8 cellular contexts compared by ENCODE assay signal in the genomic region with DNA sequence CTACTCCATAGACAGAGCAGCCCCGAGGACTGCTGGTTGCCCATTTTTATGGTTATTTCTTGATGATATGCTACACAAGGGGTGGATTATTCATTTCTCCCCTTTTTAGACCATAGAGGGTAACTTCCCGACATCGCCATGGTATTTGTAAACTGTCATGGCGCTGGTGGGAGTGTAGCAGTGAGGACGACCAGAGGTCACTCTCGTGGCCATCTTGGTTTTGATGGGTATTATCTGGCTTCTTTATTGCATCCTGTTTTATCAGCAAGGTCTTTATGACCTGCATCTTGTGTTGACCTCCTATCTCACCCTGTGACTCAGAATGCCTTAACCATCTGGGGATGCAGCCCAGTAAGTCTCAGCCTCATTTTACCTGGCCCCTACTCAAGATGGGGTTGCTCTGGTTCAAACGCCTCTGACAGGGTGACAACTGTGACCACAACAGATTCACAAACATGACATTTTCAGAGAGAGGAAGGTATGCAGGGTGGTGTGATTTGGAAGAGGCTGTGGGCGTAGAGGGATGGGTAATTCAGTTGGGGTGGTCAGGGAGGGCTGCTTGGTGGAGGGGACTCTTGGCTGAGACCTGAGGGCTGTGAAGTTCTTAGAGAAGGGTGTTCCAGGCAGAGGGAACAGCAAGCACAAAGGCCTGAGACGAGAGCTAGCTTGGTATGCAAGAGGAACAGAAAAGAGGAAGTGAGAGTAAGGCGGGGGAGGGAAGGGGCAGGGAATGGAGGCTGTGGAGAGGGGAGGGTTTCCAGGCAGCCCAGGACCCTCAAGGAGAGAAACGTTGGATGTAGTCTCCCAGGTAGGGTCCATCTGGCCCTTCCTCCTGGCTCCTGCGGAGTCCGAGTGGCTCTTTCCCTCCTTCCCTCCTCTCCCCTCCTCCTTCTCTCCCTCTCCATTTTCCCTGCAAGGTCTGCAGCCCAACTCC. TPM values are rescaled to one million over a fixed set of nuclear protein-coding genes. Genes with fewer than 3 reads are reported as not detected.
DNase-seq lines count a peak whose midpoint lies in the region; ATAC-seq, FAIRE-seq and TF ChIP-seq lines count a peak whose summit lies in the region.

No MANE protein-coding gene starts in this region.

- TF ChIP-seq POLR2A in H1 (IDR thresholded peaks at IDR 0.05; ENCODE audit: control extremely low read depth in 1 of 2, low read depth in 2 of 2, low read length in 2 of 2) = peak in 1 of 2 experiments; percentile 42; a peak in 1 of 3 replicates

- ATAC-seq in GM21367 (IDR thresholded peaks at IDR 0.05; ENCODE audit: unreplicated experiment) = peak; percentile 43

- H3K23me2 ChIP-seq in H1 (ENCODE audit: low read depth, low read length) = no peaks in the 10 kb centered on the region; the same call in 1 of the 2 replicates

- peak overlapping the region; percentile 68 for H2BK20ac ChIP-seq in H1 (ENCODE audit: low read length)

- no peak for TF ChIP-seq RAD21 in H1 (IDR thresholded peaks at IDR 0.05 in 1 of 2, conservative IDR thresholded peaks at IDR 0.05 in 1 of 2; ENCODE audit: low read depth in 2 of 2, low read length in 2 of 2)

- peak overlapping the region; percentile 84 for H3K18ac ChIP-seq in H1 (ENCODE audit: extremely low read depth, low read length)

- no peaks in the 10 kb centered on the region for H3K9me2 ChIP-seq in Karpas-422 (replicated peaks; ENCODE audit: insufficient read depth, low read length)

- H3K4me1 ChIP-seq in ES-I3 (ENCODE audit: insufficient read depth, low read length) (peaks cover 30% of the 10 kb centered on the region), Karpas-422 (ENCODE audit: low read length) (peaks cover 24% of the 10 kb centered on the region), H1 (replicated peaks in 1 of 4; ENCODE audit: control insufficient read depth in 3 of 4, insufficient read depth in 4 of 4, low read length in 3 of 4) (peaks cover 9 to 30% (median 16%) of the 10 kb centered on the region in 4 experiments)

- no peak for FAIRE-seq in H1 (lab: Jason Lieb, UNC)

- no peaks in the 10 kb centered on the region for H4K20me1 ChIP-seq in Karpas-422 (ENCODE audit: insufficient read depth, low read depth, low read length)
- no peaks in the 10 kb centered on the region for H4K20me1 ChIP-seq in H1 (replicated peaks in 1 of 2; ENCODE audit: control insufficient read depth in 1 of 2, insufficient read depth in 2 of 2, low read length in 2 of 2)

- no peaks in the 10 kb centered on the region for H3K36me3 ChIP-seq in ES-I3 (ENCODE audit: insufficient read depth, low read length)
- H3K36me3 ChIP-seq in Karpas-422 (ENCODE audit: insufficient read depth, low read length) = no peaks in the 10 kb centered on the region
- H3K36me3 ChIP-seq in H1 (ENCODE audit: control insufficient read depth in 2 of 4, insufficient read depth in 4 of 4, low read length in 3 of 4) = no peaks in the 10 kb centered on the region; a peak in 1 of 8 replicates

- peak overlapping the region; percentile 54; the same call in 1 of the 2 replicates for H2BK15ac ChIP-seq in H1 (ENCODE audit: low read length)

- WGBS in H1 (ENCODE audit: extremely low coverage in 1 of 2, insufficient coverage in 1 of 2, insufficient read length in 1 of 2, insufficient replicate concordance in 2 of 2, low coverage in 1 of 2, low lambda C conversion rate in 2 of 2, missing lambda C conversion rate in 1 of 2), 2 experiments = 85% methylated on average over 12 of the region's 13 CpGs; no CpG with 5 or more reads in 1 of the 2 experiments

- H2BK5ac ChIP-seq in H1 (ENCODE audit: low read depth, low read length) = peak overlapping the region; percentile 88

- DNase-seq in Karpas-422 (peak; percentile 89), H1 (ENCODE audit: low read depth in 1 of 2, low spot score in 2 of 2) (no peak), NCI-H82 (lab: John Stamatoyannopoulos, UW) (no peak), epidermal melanocyte (ENCODE audit: insufficient read length, low spot score) (no peak), NCI-H446 treated with DMSO at 0.1 percent for 48 hours (lab: John Stamatoyannopoulos, UW) (no peak)
- DNase-seq in central memory CD4-positive, alpha-beta T cell = no peak

- H3K9me3 ChIP-seq in ES-I3 (ENCODE audit: control insufficient read depth, insufficient read depth, low read length) (no peaks in the 10 kb centered on the region), Karpas-422 (ENCODE audit: low read length) (no peaks in the 10 kb centered on the region), H1 (ENCODE audit: insufficient read depth in 2 of 2, low read depth in 1 of 2, low read length in 1 of 2) (no peaks in the 10 kb centered on the region)

- H3K79me1 ChIP-seq in H1 (ENCODE audit: low read depth, low read length) = no peaks in the 10 kb centered on the region

- no peak for TF ChIP-seq EP300 in H1 (IDR thresholded peaks at IDR 0.05; ENCODE audit: borderline replicate concordance in 1 of 2, low read depth in 2 of 2, low read length in 2 of 2)

- POLR2A ChIA-PET in H1 (lab: Charles Lee; ENCODE audit: partially characterized antibody) = interaction anchor here (1.0 to 1.7 kb wide), 7 partner anchors 9 to 305 kb away, joined by 3 to 5 read pairs (median 3); no protein-coding TSS in a partner anchor

- H3K9ac ChIP-seq in ES-I3 (ENCODE audit: low read depth, low read length) (peak overlapping the region; percentile 28; the same call in 1 of the 2 replicates), Karpas-422 (ENCODE audit: low read length) (peak overlapping the region; percentile 23), H1 (replicated peaks in 1 of 4; ENCODE audit: extremely low read depth in 1 of 4, low read depth in 3 of 4, low read length in 3 of 4) (no peak overlapping the region; a peak in 2 of 7 replicates)

- H2BK120ac ChIP-seq in H1 (replicated peaks; ENCODE audit: low read depth, low read length) = peak overlapping the region; percentile 30

- no peak overlapping the region for H3K23ac ChIP-seq in H1 (ENCODE audit: insufficient read length)

- H4K91ac ChIP-seq in H1 (replicated peaks; ENCODE audit: insufficient read length, low read length) = peak overlapping the region; percentile 92

- peak overlapping the region; percentile 74 for H4K5ac ChIP-seq in H1 (ENCODE audit: insufficient read length, low read depth, low read length)

- H3K4me2 ChIP-seq in Karpas-422 (ENCODE audit: low read depth, low read length, poor library complexity, severe bottlenecking) (peak overlapping the region; percentile 38), H1 (ENCODE audit: insufficient read depth in 1 of 2, low read depth in 2 of 2, low read length in 2 of 2) (peak overlapping the region in 1 of 2 experiments; percentile 3; a peak in 1 of 4 replicates)

- H3K27me3 ChIP-seq in Karpas-422 (ENCODE audit: low read length) = no peaks in the 10 kb centered on the region
- H3K27me3 ChIP-seq in H1 (replicated peaks in 1 of 4; ENCODE audit: control insufficient read depth in 3 of 4, extremely low read depth in 1 of 4, insufficient read depth in 3 of 4, low read length in 3 of 4) = no peaks in the 10 kb centered on the region

- peak overlapping the region; percentile 96 for H2AK5ac ChIP-seq in H1 (ENCODE audit: low read depth, low read length)

- H3K27ac ChIP-seq in Karpas-422 (ENCODE audit: low read length) (no peak overlapping the region; the same call in 1 of the 2 replicates), H1 (ENCODE audit: low read depth, low read length) (peak overlapping the region; percentile 50; the same call in 1 of the 2 replicates)

- H4K8ac ChIP-seq in H1 (ENCODE audit: extremely low read depth, insufficient read depth, low read length) = peak overlapping the region; percentile 39; the same call in 1 of the 2 replicates

- no peak for TF ChIP-seq CTCF in H1 (IDR thresholded peaks at IDR 0.05; ENCODE audit: control extremely low read depth in 1 of 3, insufficient read depth in 1 of 3, low read depth in 1 of 3, low read length in 3 of 3)

- H2BK12ac ChIP-seq in H1 (ENCODE audit: low read depth, low read length) = peak overlapping the region; percentile 97

- H3K79me2 ChIP-seq in Karpas-422 (ENCODE audit: low read length) (no peaks in the 10 kb centered on the region), H1 (ENCODE audit: control insufficient read depth in 1 of 2, insufficient read depth in 2 of 2, low read length in 2 of 2) (no peaks in the 10 kb centered on the region)

- H3K4ac ChIP-seq in H1 (replicated peaks; ENCODE audit: insufficient read length, low read depth, low read length) = peak overlapping the region; percentile 63

- peak overlapping the region; percentile 55; the same call in 1 of the 2 replicates for H2AFZ ChIP-seq in Karpas-422 (ENCODE audit: low read length)
- H2AFZ ChIP-seq in H1 (ENCODE audit: low read length) = peak overlapping the region; percentile 82

- CTCF ChIA-PET in H1 (lab: Charles Lee; ENCODE audit: partially characterized antibody) = interaction anchor here (1.5 kb wide), 1 partner anchor 51 kb away, joined by 6 read pairs; a partner anchor contains a TSS

- peak overlapping the region; percentile 63 for H3K56ac ChIP-seq in H1 (replicated peaks; ENCODE audit: insufficient read length, low read depth, low read length)

- H3K14ac ChIP-seq in H1 (ENCODE audit: insufficient read length) = no peak overlapping the region

- H3K4me3 ChIP-seq in Karpas-422 (ENCODE audit: low read length) (no peak overlapping the region), H1 (ENCODE audit: extremely low read depth in 1 of 4, insufficient read depth in 2 of 4, low read depth in 3 of 4, low read length in 4 of 4) (no peak overlapping the region)

RNA-seq across cellular contexts. Expression of a gene that starts 23.5 kb away (rescaled TPM):
- total RNA-seq in Karpas-422 (2014; rRNA removed; shearing (Covaris generic); ENCODE audit: low replicate concordance) = not detected in 2 replicates
- total RNA-seq in H1 (2021; fragmentation: NEBNext Ultra II Directional; extraction: Animal tissue kit (Norgen Biotek cat#: 25700)) = not detected in 2 replicates
- polyA plus RNA-seq in H1 (2011; rRNA removed) = 0.09 TPM in 1 of 2 replicates, not detected in the other
- polyA plus RNA-seq in H1 (2011; cell fraction: cytosol; rRNA removed) = 0.06 TPM
- polyA plus RNA-seq in H1 (2011; cell fraction: nucleus; rRNA removed) = 0.19 TPM
- polyA plus RNA-seq in H1 (2012, experiment 1 of 2) = not detected in 4 replicates
- polyA plus RNA-seq in H1 (2012, experiment 2 of 2) = not detected
- polyA plus RNA-seq in H1 (2013, experiment 1 of 2) = not detected
- polyA plus RNA-seq in H1 (2013, experiment 2 of 2) = not detected
- not detected in 2 replicates for polyA minus RNA-seq in H1 (2011; rRNA and poly(A)+ RNA removed)
- not detected for polyA minus RNA-seq in H1 (2011; cell fraction: cytosol; rRNA and poly(A)+ RNA removed)
- not detected for polyA minus RNA-seq in H1 (2011; cell fraction: nucleus; rRNA and poly(A)+ RNA removed)

RNA-seq across cellular contexts. Expression of a gene that starts 43.7 kb away (rescaled TPM):
- total RNA-seq in Karpas-422 (2014; rRNA removed; shearing (Covaris generic); ENCODE audit: low replicate concordance) = 0.63 and 1.2 TPM in 2 replicates
- total RNA-seq in H1 (2021; fragmentation: NEBNext Ultra II Directional; extraction: Animal tissue kit (Norgen Biotek cat#: 25700)) = 159 and 166 TPM in 2 replicates
- 186 and 296 TPM in 2 replicates for polyA plus RNA-seq in H1 (2011; rRNA removed)
- polyA plus RNA-seq in H1 (2011; cell fraction: cytosol; rRNA removed) = 106 TPM
- polyA plus RNA-seq in H1 (2011; cell fraction: nucleus; rRNA removed) = 204 TPM
- 145 to 238 TPM (median 230 TPM) in 4 replicates for polyA plus RNA-seq in H1 (2012, experiment 1 of 2)
- polyA plus RNA-seq in H1 (2012, experiment 2 of 2) = 175 TPM
- 208 TPM for polyA plus RNA-seq in H1 (2013, experiment 1 of 2)
- 218 TPM for polyA plus RNA-seq in H1 (2013, experiment 2 of 2)
- 87.1 and 93.1 TPM in 2 replicates for polyA minus RNA-seq in H1 (2011; rRNA and poly(A)+ RNA removed)
- 222 TPM for polyA minus RNA-seq in H1 (2011; cell fraction: cytosol; rRNA and poly(A)+ RNA removed)
- polyA minus RNA-seq in H1 (2011; cell fraction: nucleus; rRNA and poly(A)+ RNA removed) = 191 TPM

RNA-seq across cellular contexts. Expression of a gene that starts 50.5 kb away (rescaled TPM):
- total RNA-seq in Karpas-422 (2014; rRNA removed; shearing (Covaris generic); ENCODE audit: low replicate concordance) = 89.3 and 134 TPM in 2 replicates
- 99.0 and 104 TPM in 2 replicates for total RNA-seq in H1 (2021; fragmentation: NEBNext Ultra II Directional; extraction: Animal tissue kit (Norgen Biotek cat#: 25700))
- polyA plus RNA-seq in H1 (2011; rRNA removed) = 167 and 191 TPM in 2 replicates
- 117 TPM for polyA plus RNA-seq in H1 (2011; cell fraction: cytosol; rRNA removed)
- 131 TPM for polyA plus RNA-seq in H1 (2011; cell fraction: nucleus; rRNA removed)
- 113 to 185 TPM (median 177 TPM) in 4 replicates for polyA plus RNA-seq in H1 (2012, experiment 1 of 2)
- 175 TPM for polyA plus RNA-seq in H1 (2012, experiment 2 of 2)
- polyA plus RNA-seq in H1 (2013, experiment 1 of 2) = 277 TPM
- 347 TPM for polyA plus RNA-seq in H1 (2013, experiment 2 of 2)
- 89.3 and 107 TPM in 2 replicates for polyA minus RNA-seq in H1 (2011; rRNA and poly(A)+ RNA removed)
- 89.5 TPM for polyA minus RNA-seq in H1 (2011; cell fraction: cytosol; rRNA and poly(A)+ RNA removed)
- 51.4 TPM for polyA minus RNA-seq in H1 (2011; cell fraction: nucleus; rRNA and poly(A)+ RNA removed)

Comparison
In these comparisons a context has a peak if more than half of its experiments do, and no peak if none do; other contexts are left out.
1. H3K9ac ChIP-seq: peak in ES-I3 (single experiment) and Karpas-422 (single experiment); none in H1 (0 of 4).
2. RNA of a gene that starts 43.7 kb away (total RNA-seq): 159 to 166 TPM in H1; 0.63 to 1.2 TPM in Karpas-422; every median in the first group is over 10 times any median in the second.